Comparison of ENCODE assay signal across 8 cellular contexts in the genomic region with DNA sequence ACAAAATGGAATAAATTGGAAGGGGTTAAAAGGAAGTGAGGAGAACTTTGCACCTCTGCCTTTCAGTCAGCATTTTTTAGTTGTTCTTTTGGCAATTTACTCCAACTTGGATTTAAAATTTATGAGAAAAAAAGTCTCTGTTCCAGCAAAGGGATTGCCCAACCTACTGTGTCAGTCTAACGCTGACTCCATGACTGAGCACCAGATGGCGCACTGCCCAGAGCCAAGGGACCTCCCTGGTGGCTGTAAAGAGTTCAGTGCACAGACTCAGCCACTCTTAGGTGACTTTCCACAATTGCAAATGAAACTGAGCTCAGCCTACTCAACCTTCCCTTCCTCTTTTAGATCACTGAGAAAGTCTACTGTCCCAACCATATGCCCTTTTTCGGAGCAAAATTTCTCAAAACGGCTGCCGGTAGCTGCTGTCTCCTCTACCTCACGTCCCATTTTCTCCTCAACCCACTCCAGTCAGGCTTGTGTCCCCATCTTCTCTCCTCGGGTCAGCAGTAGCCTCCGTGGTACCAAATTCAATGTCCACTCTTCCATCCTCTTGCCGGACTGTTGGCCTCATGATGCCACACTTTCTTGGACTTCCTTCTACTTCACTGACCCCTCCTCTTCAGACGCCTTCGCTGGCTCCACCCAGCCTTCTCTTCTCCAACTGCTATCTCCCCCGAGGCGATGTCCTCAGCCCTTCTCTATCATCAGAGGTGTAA. TPM values are rescaled to one million over a fixed set of nuclear protein-coding genes. Genes with fewer than 3 reads are reported as not detected.
DNase-seq lines count a peak whose midpoint lies in the region; ATAC-seq, FAIRE-seq and TF ChIP-seq lines count a peak whose summit lies in the region.

No MANE protein-coding gene starts in this region.

- no peaks in the 10 kb centered on the region for H3K36me3 Mint-ChIP-seq in activated T-cell treated with anti-CD3 and anti-CD28 coated beads, Interleukin-2, amount 50 U/mL, for 4 hours (ENCODE audit: insufficient read depth)
- no peaks in the 10 kb centered on the region for H3K36me3 Mint-ChIP-seq in osteocyte (ENCODE audit: unreplicated experiment)

- H3K4me3 ChIP-seq in Peyer's patch (no peak overlapping the region), fibroblast of villous mesenchyme (ENCODE audit: low read depth, low read length) (no peak overlapping the region)

- no peak for FAIRE-seq in urothelium cell line (lab: Jason Lieb, UNC)

- H3K27me3 ChIP-seq in Peyer's patch, result no peaks in the 10 kb centered on the region

- H3K4me3 Mint-ChIP-seq in activated T-cell treated with anti-CD3 and anti-CD28 coated beads, Interleukin-2, amount 50 U/mL, for 4 hours, result no peak overlapping the region
- H3K4me3 Mint-ChIP-seq in osteocyte (ENCODE audit: unreplicated experiment), result no peak overlapping the region

- peak in 5 of 6 experiments; percentile 18 to 89 (median 79) for TF ChIP-seq CTCF in Peyer's patch (IDR thresholded peaks at IDR 0.05)
- peak; percentile 66 for TF ChIP-seq CTCF in fibroblast of villous mesenchyme (IDR thresholded peaks at IDR 0.05; ENCODE audit: insufficient read depth, low read depth, low read length)
- peak; percentile 61 for TF ChIP-seq CTCF in osteocyte (IDR thresholded peaks at IDR 0.05)

- no peaks in the 10 kb centered on the region for H3K9me3 Mint-ChIP-seq in activated T-cell treated with anti-CD3 and anti-CD28 coated beads, Interleukin-2, amount 50 U/mL, for 4 hours
- no peaks in the 10 kb centered on the region for H3K9me3 Mint-ChIP-seq in osteocyte (ENCODE audit: unreplicated experiment)

- TF ChIP-seq POLR2A in Peyer's patch (IDR thresholded peaks at IDR 0.05), result no peak

- H3K4me1 ChIP-seq in Peyer's patch, result peaks cover 0 to 15% (median 0%) of the 10 kb centered on the region in 4 donors

- H3K4me1 Mint-ChIP-seq in activated T-cell treated with anti-CD3 and anti-CD28 coated beads, Interleukin-2, amount 50 U/mL, for 4 hours (ENCODE audit: low read depth), result no peaks in the 10 kb centered on the region
- peaks cover 3% of the 10 kb centered on the region for H3K4me1 Mint-ChIP-seq in osteocyte (ENCODE audit: unreplicated experiment)

- H3K27me3 Mint-ChIP-seq in activated T-cell treated with anti-CD3 and anti-CD28 coated beads, Interleukin-2, amount 50 U/mL, for 4 hours (ENCODE audit: low read depth), result peaks cover 6% of the 10 kb centered on the region
- H3K27me3 Mint-ChIP-seq in osteocyte (ENCODE audit: unreplicated experiment), result no peaks in the 10 kb centered on the region

- H3K36me3 ChIP-seq in Peyer's patch, result no peaks in the 10 kb centered on the region

- H3K27ac Mint-ChIP-seq in osteocyte (ENCODE audit: unreplicated experiment), result no peak overlapping the region

- DNase-seq in EL, result peak; percentile 80
- DNase-seq in HUDEP-2 (lab: John Stamatoyannopoulos, UW; ENCODE audit: unreplicated experiment in 76 of 76), result peak in 64 of 76 experiments; percentile 6 to 79 (median 52)
- peak; percentile 46 to 89 (median 83) for DNase-seq in Peyer's patch
- peak; percentile 27 for DNase-seq in activated T-cell treated with anti-CD3 and anti-CD28 coated beads, Interleukin-2, amount 50 U/mL, for 4 hours
- peak; percentile 72 for DNase-seq in fibroblast of villous mesenchyme (ENCODE audit: low read depth)
- DNase-seq in osteocyte (ENCODE audit: extremely low spot score, unreplicated experiment), result no peak
- DNase-seq in urothelium cell line (ENCODE audit: low spot score), result peak; percentile 86

- peak; percentile 99 for ATAC-seq in GM21529 (IDR thresholded peaks at IDR 0.05; ENCODE audit: unreplicated experiment)
- peak; percentile 76 to 93 for ATAC-seq in activated T-cell treated with anti-CD3 and anti-CD28 coated beads, Interleukin-2, amount 50 U/mL, for 4 hours

- H3K27ac ChIP-seq in Peyer's patch, result peak overlapping the region in 3 of 4 donors; percentile 58 to 81 (median 77)

- H3K9me3 ChIP-seq in Peyer's patch, result no peaks in the 10 kb centered on the region

RNA-seq across cellular contexts. Expression of a gene that starts 38.7 kb away (rescaled TPM):
- total RNA-seq in Peyer's patch, result 10 to 100 TPM; 15.7 to 92.2 (median 58.4) TPM
- not detected for total RNA-seq in activated T-cell treated with anti-CD3 and anti-CD28 coated beads, Interleukin-2, amount 50 U/mL, for 4 hours
- total RNA-seq in fibroblast of villous mesenchyme, result not detected in 2 replicates
- total RNA-seq in osteocyte, result not detected in 2 replicates

RNA-seq across cellular contexts. Expression of a gene that starts 53.7 kb away (rescaled TPM):
- total RNA-seq in Peyer's patch, result 10 to 100 TPM; 12.4 to 56.0 (median 25.3) TPM
- 1 to 10 TPM; 6.6 to 9.7 (median 6.7) TPM for total RNA-seq in activated T-cell treated with anti-CD3 and anti-CD28 coated beads, Interleukin-2, amount 50 U/mL, for 4 hours
- total RNA-seq in fibroblast of villous mesenchyme, result 18.7 and 31.1 TPM in 2 replicates
- total RNA-seq in osteocyte, result 20.4 and 21.5 TPM in 2 replicates

Comparison
In these comparisons a context has a peak if more than half of its experiments do, and no peak if none do; other contexts are left out.
1. RNA of a gene that starts 38.7 kb away (total RNA-seq): 15.7 to 92.2 TPM in Peyer's patch; not detected in activated T-cell treated with anti-CD3 and anti-CD28 coated beads, Interleukin-2, amount 50 U/mL, for 4 hours, not detected in fibroblast of villous mesenchyme and not detected in osteocyte; every median in the first group is over 10 times any median in the second.
2. Peak in every context shown above with its lines, with median percentiles within 50 percentile points of each other: CTCF ChIP-seq.